8 cellular contexts compared by ENCODE assay signal in genomic region chr2:174688079-174688478, GRCh38.
DNase-seq lines count a peak whose midpoint lies in the region; ATAC-seq and TF ChIP-seq lines count a peak whose summit lies in the region.

No MANE protein-coding gene starts in this region.

- H3K4me3 ChIP-seq in AG10803 (ENCODE audit: low read length) (no peak overlapping the region), fibroblast of villous mesenchyme (ENCODE audit: low read depth, low read length) (no peak overlapping the region), vagina (no peak overlapping the region)

- DNase-seq in AG10803 (ENCODE audit: low read depth): peak; percentile 59
- DNase-seq in RPMI7951 (ENCODE audit: low read depth): peak; percentile 48
- DNase-seq in fibroblast of villous mesenchyme (ENCODE audit: low read depth): peak; percentile 59
- no peak for DNase-seq in vagina (ENCODE audit: extremely low spot score in 2 of 2)

- H3K4me1 ChIP-seq in vagina: peaks cover 6% of the 10 kb centered on the region

- ATAC-seq in GM19438 (IDR thresholded peaks at IDR 0.05; ENCODE audit: low read depth, unreplicated experiment) (peak; percentile 46), HG03378 (IDR thresholded peaks at IDR 0.05; ENCODE audit: unreplicated experiment) (no peak), GM18867 (IDR thresholded peaks at IDR 0.05; ENCODE audit: unreplicated experiment) (no peak), HG03439 (IDR thresholded peaks at IDR 0.05; ENCODE audit: unreplicated experiment) (no peak)

- intact Hi-C loops in vagina (cut with DNase I): no loop called here

- peak; percentile 60 for TF ChIP-seq CTCF in AG10803 (conservative IDR thresholded peaks at IDR 0.05; ENCODE audit: low read length)
- peak; percentile 49 for TF ChIP-seq CTCF in fibroblast of villous mesenchyme (IDR thresholded peaks at IDR 0.05; ENCODE audit: insufficient read depth, low read depth, low read length)
- peak in 2 of 3 experiments; percentile 29 to 38 for TF ChIP-seq CTCF in vagina (IDR thresholded peaks at IDR 0.05)

- TF ChIP-seq POLR2A in vagina (IDR thresholded peaks at IDR 0.05): no peak

- no peaks in the 10 kb centered on the region for H3K9me3 ChIP-seq in vagina

- H3K27ac ChIP-seq in vagina: no peak overlapping the region

- no peaks in the 10 kb centered on the region for H3K27me3 ChIP-seq in vagina

- H3K36me3 ChIP-seq in vagina: no peaks in the 10 kb centered on the region

Comparison
In these comparisons a context has a peak if more than half of its experiments do, and no peak if none do; other contexts are left out.
1. DNase-seq: peak in AG10803 (single experiment), RPMI7951 (single experiment) and fibroblast of villous mesenchyme (single experiment); none in vagina (0 of 2).
2. Peak in every context shown above with its lines, with median percentiles within 50 percentile points of each other: CTCF ChIP-seq.